Comparison of ENCODE assay signal across 9 cellular contexts in the genomic region with DNA sequence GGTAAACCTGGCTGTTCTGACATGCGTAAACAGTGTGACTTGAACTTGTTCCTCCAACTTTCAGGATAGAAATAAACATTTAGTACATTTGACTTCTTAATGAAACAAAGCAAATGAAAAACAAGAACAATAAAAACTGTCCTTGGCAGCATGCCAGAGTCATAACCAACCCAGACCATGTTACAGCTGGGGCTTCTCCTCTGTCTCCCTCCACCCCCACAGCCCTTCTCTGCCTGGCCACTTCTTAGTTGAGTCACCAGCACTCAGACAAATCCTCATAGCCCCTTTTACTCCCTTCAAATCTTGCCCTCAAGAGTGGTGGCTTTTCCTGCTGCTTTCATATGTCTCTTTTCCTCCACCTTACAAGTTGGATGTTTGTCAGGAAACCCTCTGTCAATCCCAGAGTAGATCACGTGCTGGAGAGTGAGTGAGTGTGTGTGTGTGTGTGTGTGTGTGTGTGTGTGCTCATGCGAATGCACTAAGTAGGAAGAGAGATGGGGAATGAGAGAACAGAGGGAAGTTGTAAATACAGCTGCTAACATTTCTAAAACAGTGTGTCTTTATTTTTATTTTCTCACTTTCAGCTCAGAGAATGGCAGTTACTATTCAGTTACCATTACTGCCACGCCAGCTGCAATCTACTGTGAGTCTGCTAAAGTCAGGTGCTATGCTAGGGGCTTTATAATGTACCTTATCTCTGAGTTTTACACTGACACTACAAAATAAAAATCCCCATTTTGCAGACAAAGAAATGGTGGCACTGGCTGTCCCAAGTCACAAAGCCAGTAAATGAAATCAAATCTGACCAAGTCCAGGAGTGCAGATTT. TPM values are rescaled to one million over a fixed set of nuclear protein-coding genes. Genes with fewer than 3 reads are reported as not detected.
DNase-seq lines count a peak whose midpoint lies in the region; ATAC-seq, FAIRE-seq and TF ChIP-seq lines count a peak whose summit lies in the region.
"Had no signal": no experiment of that assay in that cellular context is flagged by ENCODE, and none has a peak within 500 bp of the region (broad histone marks: within the 10 kb centered on the region; RNA-seq: fewer than 3 reads in every experiment).

No MANE protein-coding gene starts in this region.

- H3K27ac ChIP-seq in muscle layer of duodenum (ENCODE audit: low read length) (peak overlapping the region; percentile 84), upper lobe of left lung (peak overlapping the region; percentile 69 to 88 (median 76))

- no peak overlapping the region for H3K4me3 Mint-ChIP-seq in activated CD4-positive, alpha-beta T cell treated with anti-CD3 and anti-CD28 coated beads, Interleukin-2, amount 10 ng/mL, durations not matched to agents 24 days and 14 days
- peak overlapping the region in 1 of 3 donors; percentile 32 for H3K4me3 Mint-ChIP-seq in T-cell

- ATAC-seq in HG02571 (IDR thresholded peaks at IDR 0.05; ENCODE audit: unreplicated experiment) (peak; percentile 44), T-cell (replicated peaks in 1 of 4) (peak in 2 of 4 experiments; percentile 45 to 56), upper lobe of left lung (ENCODE audit: low FRiP score in 2 of 2) (peak; percentile 77 to 85)

- no peak for DNase-seq in activated CD4-positive, alpha-beta T cell treated with anti-CD3 and anti-CD28 coated beads, Interleukin-2, amount 10 ng/mL, durations not matched to agents 24 days and 14 days
- no peak for DNase-seq in activated CD4-positive, alpha-beta T cell treated with anti-CD3 and anti-CD28 coated beads, Interleukin-2, amount 50 U/mL, for 4 hours
- DNase-seq in NCI-H1105 (lab: John Stamatoyannopoulos, UW) = peak; percentile 79
- peak in 5 of 34 experiments; percentile 5 to 22 (median 12) for DNase-seq in T-cell
- peak in 1 of 2 donors; percentile 69 for DNase-seq in upper lobe of left lung

- H3K36me3 Mint-ChIP-seq in activated CD4-positive, alpha-beta T cell treated with anti-CD3 and anti-CD28 coated beads, Interleukin-2, amount 10 ng/mL, durations not matched to agents 24 days and 14 days (ENCODE audit: low read depth) = peaks cover 8% of the 10 kb centered on the region
- H3K36me3 Mint-ChIP-seq in T-cell = peaks cover 24% of the 10 kb centered on the region

- peak overlapping the region; percentile 7 to 17 for H3K4me3 ChIP-seq in muscle layer of duodenum (ENCODE audit: low read depth in 1 of 2, low read length in 2 of 2)
- no peak overlapping the region for H3K4me3 ChIP-seq in upper lobe of left lung

- POLR2A ChIA-PET in T-cell (lab: Charles Lee) = interaction anchor here in 1 of 2 donors (0.6 kb wide), 1 partner anchor 514 kb away, joined by 3 read pairs; no protein-coding TSS in a partner anchor

- peaks cover 24% of the 10 kb centered on the region for H3K4me1 Mint-ChIP-seq in activated CD4-positive, alpha-beta T cell treated with anti-CD3 and anti-CD28 coated beads, Interleukin-2, amount 10 ng/mL, durations not matched to agents 24 days and 14 days
- H3K4me1 Mint-ChIP-seq in T-cell = peaks cover 48 to 52% (median 51%) of the 10 kb centered on the region in 3 donors

- peak; percentile 84 for FAIRE-seq in endometrium (lab: Jason Lieb, UNC)
- FAIRE-seq: G401.6 had no signal

- H3K27ac Mint-ChIP-seq in activated CD4-positive, alpha-beta T cell treated with anti-CD3 and anti-CD28 coated beads, Interleukin-2, amount 10 ng/mL, durations not matched to agents 24 days and 14 days = peak overlapping the region; percentile 6
- H3K27ac Mint-ChIP-seq in T-cell = peak overlapping the region; percentile 12 to 32

- TF ChIP-seq CTCF in upper lobe of left lung (IDR thresholded peaks at IDR 0.05) = no peak

- WGBS in upper lobe of left lung, 2 donors = 28 to 34% methylated on average over 4 of the region's 4 CpGs

- CTCF ChIA-PET in T-cell (lab: Charles Lee) = interaction anchor here (0.5 to 1.0 kb wide), 2 partner anchors 24 to 307 kb away, joined by 3 to 5 read pairs; no protein-coding TSS in a partner anchor

- H3K27me3 Mint-ChIP-seq in activated CD4-positive, alpha-beta T cell treated with anti-CD3 and anti-CD28 coated beads, Interleukin-2, amount 10 ng/mL, durations not matched to agents 24 days and 14 days = no peaks in the 10 kb centered on the region
- no peaks in the 10 kb centered on the region for H3K27me3 Mint-ChIP-seq in T-cell

- intact Hi-C loops in activated CD4-positive, alpha-beta T cell treated with anti-CD3 and anti-CD28 coated beads, Interleukin-2, amount 10 ng/mL, durations not matched to agents 24 days and 14 days (cut with micrococcal nuclease) = loop anchor here (5.0 kb wide), 1 partner anchor 104 kb away; no protein-coding TSS in a partner anchor

- no peak for TF ChIP-seq EP300 in upper lobe of left lung (IDR thresholded peaks at IDR 0.05)

- peaks cover 3% of the 10 kb centered on the region for H3K9me3 Mint-ChIP-seq in activated CD4-positive, alpha-beta T cell treated with anti-CD3 and anti-CD28 coated beads, Interleukin-2, amount 10 ng/mL, durations not matched to agents 24 days and 14 days
- no peaks in the 10 kb centered on the region for H3K9me3 Mint-ChIP-seq in T-cell

- peaks cover 11 to 22% of the 10 kb centered on the region in 2 donors for H3K36me3 ChIP-seq in muscle layer of duodenum (ENCODE audit: control insufficient read depth in 1 of 2, insufficient read depth in 2 of 2, low read length in 2 of 2)
- H3K36me3 ChIP-seq in upper lobe of left lung = peaks cover 0 to 19% (median 3%) of the 10 kb centered on the region in 4 donors

- no peaks in the 10 kb centered on the region for H3K27me3 ChIP-seq in muscle layer of duodenum (ENCODE audit: low read depth, low read length)
- H3K27me3 ChIP-seq in upper lobe of left lung = no peaks in the 10 kb centered on the region

- no peaks in the 10 kb centered on the region for H3K9me3 ChIP-seq in muscle layer of duodenum (ENCODE audit: control insufficient read depth in 1 of 2, low read length in 2 of 2)
- no peaks in the 10 kb centered on the region for H3K9me3 ChIP-seq in upper lobe of left lung

- H3K4me1 ChIP-seq in muscle layer of duodenum (ENCODE audit: control insufficient read depth in 1 of 2, insufficient read depth in 2 of 2, low read length in 2 of 2) = peaks cover 69% of the 10 kb centered on the region in 2 donors
- peaks cover 85 to 91% (median 87%) of the 10 kb centered on the region in 4 donors for H3K4me1 ChIP-seq in upper lobe of left lung

- peak in 1 of 4 donors; percentile 33 for TF ChIP-seq POLR2A in upper lobe of left lung (IDR thresholded peaks at IDR 0.05)

RNA-seq across cellular contexts. Expression of a gene that starts 15.0 kb away (rescaled TPM):
- total RNA-seq in activated CD4-positive, alpha-beta T cell treated with anti-CD3 and anti-CD28 coated beads, Interleukin-2, amount 10 ng/mL, durations not matched to agents 24 days and 14 days = 1.5 and 1.7 TPM in 2 replicates
- 10 to 100 TPM; 20.9 to 37.3 (median 23.2) TPM for total RNA-seq in T-cell
- total RNA-seq in upper lobe of left lung = 100 to 1,000 TPM; 103 to 190 (median 174) TPM

RNA-seq across cellular contexts. Expression of a gene that starts 50.4 kb away (rescaled TPM):
- 72.6 and 75.1 TPM in 2 replicates for total RNA-seq in activated CD4-positive, alpha-beta T cell treated with anti-CD3 and anti-CD28 coated beads, Interleukin-2, amount 10 ng/mL, durations not matched to agents 24 days and 14 days
- total RNA-seq in T-cell (10 to 100 TPM; 39.5 to 88.9 (median 48.3) TPM), upper lobe of left lung (10 to 100 TPM; 13.7 to 42.0 (median 29.4) TPM)

RNA-seq across cellular contexts. Expression of a gene that starts 52.9 kb away (rescaled TPM):
- not detected in 2 replicates for total RNA-seq in activated CD4-positive, alpha-beta T cell treated with anti-CD3 and anti-CD28 coated beads, Interleukin-2, amount 10 ng/mL, durations not matched to agents 24 days and 14 days
- total RNA-seq in T-cell = under 1 TPM in 1 of 5 donors, not detected in 4; 0.19 TPM
- 10 to 100 TPM in 2 of 6 donors, 1 to 10 TPM in 4; 4.0 to 17.5 (median 6.5) TPM for total RNA-seq in upper lobe of left lung

Comparison
In these comparisons a context has a peak if more than half of its experiments do, and no peak if none do; other contexts are left out.
1. H3K4me3 ChIP-seq: peak in muscle layer of duodenum (2 of 2); none in upper lobe of left lung (0 of 4).